In genomic region chr4:163587867-163588266, GRCh38 we compare ENCODE assay signal across 8 cellular contexts.
DNase-seq lines count a peak whose midpoint lies in the region; ATAC-seq and TF ChIP-seq lines count a peak whose summit lies in the region.

No MANE protein-coding gene starts in this region.

- H3K36me3 Mint-ChIP-seq in neural crest cell (ENCODE audit: low read depth), result no peaks in the 10 kb centered on the region

- H3K4me3 Mint-ChIP-seq in neural crest cell, result no peak overlapping the region

- H3K9me3 Mint-ChIP-seq in neural crest cell, result peaks cover 3% of the 10 kb centered on the region

- no peak overlapping the region for H3K27ac Mint-ChIP-seq in neural crest cell (ENCODE audit: unreplicated experiment)

- ATAC-seq in HG02588 (IDR thresholded peaks at IDR 0.05; ENCODE audit: unreplicated experiment) (peak; percentile 61), left cardiac atrium (no peak)

- no peaks in the 10 kb centered on the region for H3K4me1 Mint-ChIP-seq in neural crest cell

- TF ChIP-seq CTCF in neural crest cell (conservative IDR thresholded peaks at IDR 0.05), result peak; percentile 49

- intact Hi-C loops in left cardiac atrium (cut with DNase I), result no loop called here

- no peaks in the 10 kb centered on the region for H3K27me3 Mint-ChIP-seq in neural crest cell (ENCODE audit: low read depth)

- DNase-seq in NCI-H1417 (lab: John Stamatoyannopoulos, UW) (peak in 2 of 3 experiments; percentile 31 to 81), NCI-H1417 treated with DMSO at 0.1 percent for 48 hours (lab: John Stamatoyannopoulos, UW) (no peak), NAMALWA (ENCODE audit: low spot score) (peak; percentile 91), neural crest cell (ENCODE audit: low read depth, low spot score) (no peak), left cardiac atrium (no peak), middle frontal gyrus (ENCODE audit: extremely low spot score, low spot score) (no peak)
- no peak for DNase-seq in activated effector memory CD4-positive, alpha-beta T cell treated with Interleukin-2 at 50 U/mL for 16 hours

Comparison
In these comparisons a context has a peak if more than half of its experiments do, and no peak if none do; other contexts are left out.
1. DNase-seq: peak in NCI-H1417 (2 of 3) and NAMALWA (single experiment); none in NCI-H1417 treated with DMSO at 0.1 percent for 48 hours (single experiment), neural crest cell (single experiment), left cardiac atrium (single experiment), middle frontal gyrus (single experiment) and activated effector memory CD4-positive, alpha-beta T cell treated with Interleukin-2 at 50 U/mL for 16 hours (single experiment).